12 cellular contexts compared by ENCODE assay signal in genomic region chrX:69505772-69506616, GRCh38. TPM values are rescaled to one million over a fixed set of nuclear protein-coding genes. Genes with fewer than 3 reads are reported as not detected.
DNase-seq lines count a peak whose midpoint lies in the region; ATAC-seq and TF ChIP-seq lines count a peak whose summit lies in the region.
"Had no signal": no experiment of that assay in that cellular context is flagged by ENCODE, and none has a peak within 500 bp of the region (broad histone marks: within the 10 kb centered on the region; RNA-seq: fewer than 3 reads in every experiment).

No MANE protein-coding gene starts in this region.

- no peaks in the 10 kb centered on the region for H3K36me3 ChIP-seq in BLaER1 treated with 17β-estradiol and CSF1 and Interleukin-3, amounts not matched to agents 10 nM and 100 nM
- peaks cover 14% of the 10 kb centered on the region for H3K36me3 ChIP-seq in HAP-1 (replicated peaks)
- no peaks in the 10 kb centered on the region for H3K36me3 ChIP-seq in lung (ENCODE audit: control insufficient read depth in 2 of 2, insufficient read depth in 2 of 2, low read length in 2 of 2)
- no peaks in the 10 kb centered on the region for H3K36me3 ChIP-seq in uterus
- H3K36me3 ChIP-seq: colonic mucosa had no signal

- peaks cover 66 to 88% (median 82%) of the 10 kb centered on the region in 11 experiments for H3K27me3 ChIP-seq in BLaER1 treated with 17β-estradiol and CSF1 and Interleukin-3, amounts not matched to agents 10 nM and 100 nM
- H3K27me3 ChIP-seq in HAP-1 (ENCODE audit: low read depth) (no peaks in the 10 kb centered on the region), lung (ENCODE audit: control insufficient read depth, insufficient read depth) (no peaks in the 10 kb centered on the region), uterus (peaks cover 0 to 9% of the 10 kb centered on the region in 2 donors)
- H3K27me3 ChIP-seq: colonic mucosa had no signal

- TF ChIP-seq POLR2A in uterus (IDR thresholded peaks at IDR 0.05): no peak

- peak overlapping the region; percentile 75 to 93 (median 87); a peak in 21 of 22 replicates for H3K4me2 ChIP-seq in BLaER1 treated with 17β-estradiol and CSF1 and Interleukin-3, amounts not matched to agents 10 nM and 100 nM

- TF ChIP-seq CTCF in coronary artery (IDR thresholded peaks at IDR 0.05) (no peak), lung (IDR thresholded peaks at IDR 0.05; ENCODE audit: control extremely low read depth, extremely low read depth) (no peak), uterus (IDR thresholded peaks at IDR 0.05) (no peak)

- WGBS in lung, 2 donors: 11 to 53% methylated on average over 29 to 36 of the region's 36 CpGs

- intact Hi-C loops in uterus (cut with DNase I; ENCODE audit: low total_unique reads): no loop called here

- no peak for ATAC-seq in lung (ENCODE audit: insufficient read depth, low FRiP score)
- no peak for ATAC-seq in HG02623 (IDR thresholded peaks at IDR 0.05; ENCODE audit: unreplicated experiment)
- no peak for ATAC-seq in HG02938 (IDR thresholded peaks at IDR 0.05; ENCODE audit: unreplicated experiment)
- ATAC-seq: GM12878 had no signal

- H3K9me3 ChIP-seq in BLaER1 treated with 17β-estradiol and CSF1 and Interleukin-3, amounts not matched to agents 10 nM and 100 nM (replicated peaks in 1 of 11): peaks cover 0 to 11% (median 0%) of the 10 kb centered on the region in 11 experiments; a peak in 7 of 22 replicates
- H3K9me3 ChIP-seq in HAP-1 (no peaks in the 10 kb centered on the region), lung (ENCODE audit: control insufficient read depth in 2 of 2, insufficient read depth in 1 of 2, low read length in 1 of 2) (peaks cover 0 to 6% of the 10 kb centered on the region in 2 donors), uterus (no peaks in the 10 kb centered on the region)
- H3K9me3 ChIP-seq: colonic mucosa had no signal

- H4K20me1 ChIP-seq in BLaER1 treated with 17β-estradiol and CSF1 and Interleukin-3, amounts not matched to agents 10 nM and 100 nM: peaks cover 0 to 41% (median 27%) of the 10 kb centered on the region in 11 experiments; a peak in 15 of 22 replicates

- no peak overlapping the region for H3K27ac ChIP-seq in BLaER1 treated with 17β-estradiol and CSF1 and Interleukin-3, amounts not matched to agents 10 nM and 100 nM
- H3K27ac ChIP-seq in coronary artery (no peak overlapping the region), lung (ENCODE audit: low read depth in 1 of 2, low read length in 1 of 2) (no peak overlapping the region), uterus (no peak overlapping the region)
- H3K27ac ChIP-seq: colonic mucosa had no signal

- DNase-seq in HAP-1 (ENCODE audit: low spot score in 2 of 2): peak in 1 of 2 experiments; percentile 29
- no peak for DNase-seq in coronary artery (ENCODE audit: low spot score)
- peak; percentile 23 for DNase-seq in lung (ENCODE audit: low spot score)
- DNase-seq in NCI-H2171 (lab: John Stamatoyannopoulos, UW): no peak
- DNase-seq in uterus: no peak
- DNase-seq: colonic mucosa; COR-L47; NK-92 treated with Interleukin-12 subunit alpha and Interleukin-12 subunit beta, amount 100 ng/mL, for 24 hours had no signal

- H3K4me1 ChIP-seq in BLaER1 treated with 17β-estradiol and CSF1 and Interleukin-3, amounts not matched to agents 10 nM and 100 nM: peaks cover 14 to 48% (median 37%) of the 10 kb centered on the region in 10 experiments; a peak in 19 of 20 replicates
- H3K4me1 ChIP-seq in HAP-1 (peaks cover 16% of the 10 kb centered on the region), lung (ENCODE audit: control insufficient read depth in 2 of 2, insufficient read depth in 2 of 2, low read length in 2 of 2) (no peaks in the 10 kb centered on the region), uterus (no peaks in the 10 kb centered on the region)
- H3K4me1 ChIP-seq: colonic mucosa had no signal

- H3K4me3 ChIP-seq in BLaER1 treated with 17β-estradiol and CSF1 and Interleukin-3, amounts not matched to agents 10 nM and 100 nM: peak overlapping the region in 9 of 10 experiments; percentile 65 to 74 (median 68); a peak in 15 of 20 replicates
- H3K4me3 ChIP-seq in HAP-1 (peak overlapping the region; percentile 87), coronary artery (peak overlapping the region; percentile 71), lung (no peak overlapping the region), uterus (no peak overlapping the region)
- H3K4me3 ChIP-seq: colonic mucosa, GM12878 had no signal

- H3K9ac ChIP-seq in BLaER1 treated with 17β-estradiol and CSF1 and Interleukin-3, amounts not matched to agents 10 nM and 100 nM: no peak overlapping the region

- in situ Hi-C loops in HAP-1 (cut with MboI; ENCODE audit: low sequenced_read_pairs): no loop called here

RNA-seq across cellular contexts. Expression of gene NALF2, which starts 1.9 kb away (rescaled TPM):
- total RNA-seq in lung: under 1 TPM; 0.11 to 0.43 TPM
- polyA plus RNA-seq in lung: under 1 TPM; 0.12 to 0.33 TPM
- total RNA-seq in uterus: under 1 TPM in 2 of 4 donors, not detected in 2; 0.35 to 0.58 TPM
- total RNA-seq: GM12878 had no signal
- polyA plus RNA-seq: GM12878 had no signal

Comparison
In these comparisons a context has a peak if more than half of its experiments do, and no peak if none do; other contexts are left out.
1. H3K4me3 ChIP-seq: peak in BLaER1 treated with 17β-estradiol and CSF1 and Interleukin-3, amounts not matched to agents 10 nM and 100 nM (9 of 10), HAP-1 (single experiment) and coronary artery (single experiment); none in lung (single experiment) and uterus (0 of 2).